8 cellular contexts compared by ENCODE assay signal in the genomic region with DNA sequence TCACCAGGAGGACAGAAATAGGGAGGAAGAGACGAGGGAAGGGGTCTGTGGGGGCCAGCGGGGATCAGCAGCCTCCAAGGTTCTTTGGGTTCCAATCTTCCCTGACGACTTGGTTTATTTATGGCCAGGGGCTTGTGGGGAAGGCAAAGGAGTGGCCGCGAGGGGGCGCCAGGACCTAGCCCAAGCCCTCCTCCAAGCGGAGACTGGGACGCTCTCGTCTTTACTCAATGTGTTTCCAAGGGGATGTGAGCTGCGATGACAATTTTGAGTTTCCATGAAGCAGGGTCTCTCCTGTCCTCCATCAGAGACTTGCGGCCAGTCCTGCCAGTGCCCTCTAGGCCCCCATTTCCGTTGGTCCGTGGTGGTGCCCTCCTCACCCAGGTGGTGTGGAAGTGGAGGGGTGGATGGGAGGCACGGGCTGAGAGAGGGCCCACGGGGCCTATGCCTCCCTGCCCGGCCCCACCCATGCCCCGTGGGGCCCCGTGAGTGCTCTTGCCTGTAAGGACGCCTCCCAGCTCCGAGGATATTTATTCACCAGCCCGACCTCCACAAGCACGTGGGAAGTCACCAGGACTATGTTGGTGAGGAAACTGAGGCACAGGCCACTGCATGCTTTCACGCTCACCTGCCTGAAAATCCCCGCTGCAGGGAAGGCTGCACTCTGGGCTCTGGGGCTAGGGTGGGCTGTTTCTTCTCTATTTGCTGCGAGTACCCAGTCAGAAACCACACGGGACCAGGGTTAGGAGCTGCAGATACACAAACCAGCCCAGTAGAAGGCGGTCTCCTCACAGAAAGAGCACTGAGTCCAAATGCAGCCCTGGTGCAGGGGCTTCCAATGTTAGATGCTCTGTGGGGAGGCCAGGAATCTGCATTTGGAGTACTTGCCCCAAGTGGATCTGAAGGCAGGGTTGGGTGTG. TPM values are rescaled to one million over a fixed set of nuclear protein-coding genes. Genes with fewer than 3 reads are reported as not detected.
A peak's percentile ranks its signal among the peaks of the same experiment; 100 is the strongest.
DNase-seq lines count a peak whose midpoint lies in the region; ATAC-seq and TF ChIP-seq lines count a peak whose summit lies in the region.

No MANE protein-coding gene starts in this region.

- POLR2A ChIA-PET in CD4-positive, alpha-beta T cell (lab: Charles Lee): no interaction called here

- ATAC-seq in CD4-positive, alpha-beta T cell (ENCODE audit: poor library complexity): no peak
- ATAC-seq in naive B cell (ENCODE audit: low read depth in 2 of 2): peak in 1 of 2 donors; percentile 35
- peak; percentile 79 for ATAC-seq in stimulated activated effector memory CD8-positive, alpha-beta T cell treated with anti-CD3 and anti-CD28 coated beads, Interleukin-12 subunit alpha, Interleukin-12 subunit beta, amount 100 ng/mL, for 72 hours
- no peak for ATAC-seq in GM21367 (IDR thresholded peaks at IDR 0.05; ENCODE audit: unreplicated experiment)

- no peak overlapping the region for H3K27ac ChIP-seq in CD4-positive, alpha-beta T cell (ENCODE audit: low read depth, low read length)

- no peaks in the 10 kb centered on the region for H3K9me3 ChIP-seq in CD4-positive, alpha-beta T cell (ENCODE audit: control insufficient read depth, low read length)

- DNase-seq in CD4-positive, alpha-beta T cell: peak; percentile 24 to 63 (median 40)
- DNase-seq in HT-29 (ENCODE audit: low spot score) (peak; percentile 87), NOMO-1 (lab: John Stamatoyannopoulos, UW; ENCODE audit: unreplicated experiment in 2 of 2) (peak; percentile 57 to 80), epidermal melanocyte (ENCODE audit: insufficient read length, low spot score) (peak; percentile 81), naive B cell (peak; percentile 8)
- DNase-seq in activated CD8-positive, alpha-beta memory T cell treated with anti-CD3 and anti-CD28 coated beads, Interleukin-2, amount 50 U/mL, for 24 hours (ENCODE audit: extremely low read depth): peak; percentile 23
- DNase-seq in stimulated activated effector memory CD8-positive, alpha-beta T cell treated with anti-CD3 and anti-CD28 coated beads, Interleukin-12 subunit alpha, Interleukin-12 subunit beta, amount 100 ng/mL, for 72 hours (ENCODE audit: low spot score in 2 of 2): peak; percentile 64 to 88

- CTCF ChIA-PET in CD4-positive, alpha-beta T cell (lab: Charles Lee): no interaction called here

- H3K36me3 Mint-ChIP-seq in CD4-positive, alpha-beta T cell (ENCODE audit: low read depth): no peaks in the 10 kb centered on the region
- H3K36me3 Mint-ChIP-seq in naive B cell: no peaks in the 10 kb centered on the region
- no peaks in the 10 kb centered on the region for H3K36me3 Mint-ChIP-seq in stimulated activated effector memory CD8-positive, alpha-beta T cell treated with anti-CD3 and anti-CD28 coated beads, Interleukin-12 subunit alpha, Interleukin-12 subunit beta, amount 100 ng/mL, for 72 hours

- H3K4me3 Mint-ChIP-seq in CD4-positive, alpha-beta T cell: no peak overlapping the region
- H3K4me3 Mint-ChIP-seq in naive B cell: no peak overlapping the region
- no peak overlapping the region for H3K4me3 Mint-ChIP-seq in stimulated activated effector memory CD8-positive, alpha-beta T cell treated with anti-CD3 and anti-CD28 coated beads, Interleukin-12 subunit alpha, Interleukin-12 subunit beta, amount 100 ng/mL, for 72 hours

- intact Hi-C loops in CD4-positive, alpha-beta T cell (cut with DNase I, micrococcal nuclease): loop anchor here (1.0 to 10.0 kb wide), 6 partner anchors 197 to 1329 kb away; a partner anchor contains a TSS

- H3K9me3 Mint-ChIP-seq in CD4-positive, alpha-beta T cell: no peaks in the 10 kb centered on the region
- H3K9me3 Mint-ChIP-seq in naive B cell: no peaks in the 10 kb centered on the region
- H3K9me3 Mint-ChIP-seq in stimulated activated effector memory CD8-positive, alpha-beta T cell treated with anti-CD3 and anti-CD28 coated beads, Interleukin-12 subunit alpha, Interleukin-12 subunit beta, amount 100 ng/mL, for 72 hours: no peaks in the 10 kb centered on the region

- peaks cover 42% of the 10 kb centered on the region for H3K27me3 Mint-ChIP-seq in CD4-positive, alpha-beta T cell
- peaks cover 16 to 71% (median 52%) of the 10 kb centered on the region in 3 donors for H3K27me3 Mint-ChIP-seq in naive B cell

- TF ChIP-seq CTCF in CD4-positive, alpha-beta T cell (IDR thresholded peaks at IDR 0.05): peak; percentile 76

- no peaks in the 10 kb centered on the region for H3K4me1 Mint-ChIP-seq in CD4-positive, alpha-beta T cell (ENCODE audit: low read depth)
- H3K4me1 Mint-ChIP-seq in naive B cell: peaks cover 0 to 8% (median 6%) of the 10 kb centered on the region in 3 donors
- peaks cover 12% of the 10 kb centered on the region for H3K4me1 Mint-ChIP-seq in stimulated activated effector memory CD8-positive, alpha-beta T cell treated with anti-CD3 and anti-CD28 coated beads, Interleukin-12 subunit alpha, Interleukin-12 subunit beta, amount 100 ng/mL, for 72 hours

- H3K27ac Mint-ChIP-seq in CD4-positive, alpha-beta T cell: no peak overlapping the region
- peak overlapping the region in 1 of 6 donors; percentile 3 for H3K27ac Mint-ChIP-seq in naive B cell
- peak overlapping the region; percentile 22 for H3K27ac Mint-ChIP-seq in stimulated activated effector memory CD8-positive, alpha-beta T cell treated with anti-CD3 and anti-CD28 coated beads, Interleukin-12 subunit alpha, Interleukin-12 subunit beta, amount 100 ng/mL, for 72 hours

- H3K27me3 ChIP-seq in CD4-positive, alpha-beta T cell (ENCODE audit: control insufficient read depth, insufficient read depth, low read length): peaks cover 3% of the 10 kb centered on the region

RNA-seq across cellular contexts. Expression of a gene that starts 26.5 kb away (rescaled TPM):
- total RNA-seq in CD4-positive, alpha-beta T cell: not detected
- not detected in 2 replicates for total RNA-seq in HT-29 (2014; rRNA removed; shearing (Covaris generic))
- polyA plus RNA-seq in naive B cell (ENCODE audit: low read depth in 6 of 6): not detected

Comparison
In these comparisons a context has a peak if more than half of its experiments do, and no peak if none do; other contexts are left out.
1. DNase-seq: peak in every context shown above with its lines; median percentile 87 in HT-29; 81 in epidermal melanocyte; 76 in stimulated activated effector memory CD8-positive, alpha-beta T cell treated with anti-CD3 and anti-CD28 coated beads, Interleukin-12 subunit alpha, Interleukin-12 subunit beta, amount 100 ng/mL, for 72 hours; 68 in NOMO-1; 40 in CD4-positive, alpha-beta T cell; 23 in activated CD8-positive, alpha-beta memory T cell treated with anti-CD3 and anti-CD28 coated beads, Interleukin-2, amount 50 U/mL, for 24 hours; 8 in naive B cell.